15 cellular contexts compared by ENCODE assay signal in genomic region chr14:92539419-92539818, GRCh38. TPM values are rescaled to one million over a fixed set of nuclear protein-coding genes. Genes with fewer than 3 reads are reported as not detected.
DNase-seq lines count a peak whose midpoint lies in the region; ATAC-seq and TF ChIP-seq lines count a peak whose summit lies in the region.
"Had no signal": no experiment of that assay in that cellular context is flagged by ENCODE, and none has a peak within 500 bp of the region (broad histone marks: within the 10 kb centered on the region; RNA-seq: fewer than 3 reads in every experiment).

No MANE protein-coding gene starts in this region.

- peak overlapping the region; percentile 16 for H3K4me3 Mint-ChIP-seq in central memory CD8-positive, alpha-beta T cell
- H3K4me3 Mint-ChIP-seq in naive thymus-derived CD4-positive, alpha-beta T cell, result peak overlapping the region in 6 of 10 donors; percentile 2 to 71 (median 34)
- H3K4me3 Mint-ChIP-seq: activated CD4-positive, alpha-beta T cell treated with anti-CD3 and anti-CD28 coated beads, Interleukin-2, amount 10 ng/mL, durations not matched to agents 24 days and 14 days; activated naive CD4-positive, alpha-beta T cell treated with anti-CD3 and anti-CD28 coated beads, Interleukin-2, amount 50 U/mL, for 24 hours; endodermal cell had no signal

- H3K9ac ChIP-seq in Loucy (ENCODE audit: low read depth, low read length, poor library complexity, severe bottlenecking), result peak overlapping the region; percentile 66

- no peaks in the 10 kb centered on the region for H3K9me3 Mint-ChIP-seq in central memory CD8-positive, alpha-beta T cell
- H3K9me3 Mint-ChIP-seq in naive thymus-derived CD4-positive, alpha-beta T cell, result peaks cover 0 to 4% (median 0%) of the 10 kb centered on the region in 11 donors
- H3K9me3 Mint-ChIP-seq: activated CD4-positive, alpha-beta T cell treated with anti-CD3 and anti-CD28 coated beads, Interleukin-2, amount 10 ng/mL, durations not matched to agents 24 days and 14 days; activated naive CD4-positive, alpha-beta T cell treated with anti-CD3 and anti-CD28 coated beads, Interleukin-2, amount 50 U/mL, for 24 hours; endodermal cell had no signal

- H3K27ac Mint-ChIP-seq in central memory CD8-positive, alpha-beta T cell (ENCODE audit: low read depth), result peak overlapping the region; percentile 71
- H3K27ac Mint-ChIP-seq in naive thymus-derived CD4-positive, alpha-beta T cell, result peak overlapping the region in 5 of 9 donors; percentile 10 to 64 (median 49)
- H3K27ac Mint-ChIP-seq: activated CD4-positive, alpha-beta T cell treated with anti-CD3 and anti-CD28 coated beads, Interleukin-2, amount 10 ng/mL, durations not matched to agents 24 days and 14 days; activated naive CD4-positive, alpha-beta T cell treated with anti-CD3 and anti-CD28 coated beads, Interleukin-2, amount 50 U/mL, for 24 hours; endodermal cell had no signal

- H3K9me2 ChIP-seq in Loucy (replicated peaks; ENCODE audit: low read depth, low read length), result no peaks in the 10 kb centered on the region

- H3K9me3 ChIP-seq in Loucy (ENCODE audit: insufficient read depth, low read depth, low read length) (no peaks in the 10 kb centered on the region), thymus (ENCODE audit: control insufficient read depth) (no peaks in the 10 kb centered on the region)
- H3K9me3 ChIP-seq in naive thymus-derived CD4-positive, alpha-beta T cell (ENCODE audit: control insufficient read depth in 2 of 3, low read length in 3 of 3), result no peaks in the 10 kb centered on the region

- H3K27me3 Mint-ChIP-seq in central memory CD8-positive, alpha-beta T cell, result no peaks in the 10 kb centered on the region
- H3K27me3 Mint-ChIP-seq in naive thymus-derived CD4-positive, alpha-beta T cell, result peaks cover 0 to 9% (median 0%) of the 10 kb centered on the region in 5 donors
- H3K27me3 Mint-ChIP-seq: activated naive CD4-positive, alpha-beta T cell treated with anti-CD3 and anti-CD28 coated beads, Interleukin-2, amount 50 U/mL, for 24 hours had no signal

- peaks cover 83% of the 10 kb centered on the region for H3K4me1 ChIP-seq in Loucy (ENCODE audit: insufficient read depth, low read length, poor library complexity, severe bottlenecking)
- peaks cover 38 to 46% of the 10 kb centered on the region in 2 donors for H3K4me1 ChIP-seq in naive thymus-derived CD4-positive, alpha-beta T cell (ENCODE audit: control insufficient read depth in 2 of 2, insufficient read depth in 2 of 2, low read length in 2 of 2)
- peaks cover 56% of the 10 kb centered on the region for H3K4me1 ChIP-seq in thymus (ENCODE audit: control insufficient read depth, insufficient read depth, low read length)

- POLR2A ChIA-PET in naive thymus-derived CD4-positive, alpha-beta T cell (lab: Charles Lee), result interaction anchor here (0.6 to 2.2 kb wide), 4 partner anchors 9 to 111 kb away, joined by 3 to 11 read pairs (median 4); no protein-coding TSS in a partner anchor

- no peak overlapping the region for H3K27ac ChIP-seq in naive thymus-derived CD4-positive, alpha-beta T cell (ENCODE audit: low read depth, low read length)
- H3K27ac ChIP-seq in thymus (ENCODE audit: low read depth), result peak overlapping the region; percentile 97
- H3K27ac ChIP-seq: SK-N-MC had no signal

- H4K20me1 ChIP-seq in Loucy (ENCODE audit: insufficient read depth, low read length, poor library complexity, severe bottlenecking), result no peaks in the 10 kb centered on the region

- H3K27me3 ChIP-seq in Loucy (ENCODE audit: insufficient read depth, low read length, poor library complexity, severe bottlenecking), result no peaks in the 10 kb centered on the region
- no peaks in the 10 kb centered on the region for H3K27me3 ChIP-seq in naive thymus-derived CD4-positive, alpha-beta T cell (ENCODE audit: control insufficient read depth in 2 of 2, insufficient read depth in 2 of 2, low read length in 2 of 2)
- H3K27me3 ChIP-seq in thymus (ENCODE audit: control insufficient read depth, insufficient read depth), result no peaks in the 10 kb centered on the region

- no peak for TF ChIP-seq CTCF in Loucy (conservative IDR thresholded peaks at IDR 0.05; ENCODE audit: low read length)

- intact Hi-C loops in naive thymus-derived CD4-positive, alpha-beta T cell (cut with micrococcal nuclease), result no loop called here

- H3K36me3 ChIP-seq in Loucy (ENCODE audit: insufficient read depth, low read length), result no peaks in the 10 kb centered on the region
- H3K36me3 ChIP-seq in naive thymus-derived CD4-positive, alpha-beta T cell (ENCODE audit: control insufficient read depth in 2 of 3, insufficient read depth in 3 of 3, low read length in 3 of 3), result no peaks in the 10 kb centered on the region
- no peaks in the 10 kb centered on the region for H3K36me3 ChIP-seq in thymus (ENCODE audit: control insufficient read depth, insufficient read depth)

- peaks cover 93% of the 10 kb centered on the region for H3K79me2 ChIP-seq in Loucy (ENCODE audit: insufficient read depth, low read length)

- DNase-seq in central memory CD8-positive, alpha-beta T cell (ENCODE audit: low spot score in 2 of 2), result no peak
- DNase-seq in naive thymus-derived CD4-positive, alpha-beta T cell, result no peak
- no peak for DNase-seq in cortex of kidney (lab: John Stamatoyannopoulos, UW)
- DNase-seq in NCI-H446 (lab: John Stamatoyannopoulos, UW), result no peak
- no peak for DNase-seq in NCI-H345 treated with DMSO at 0.1 percent for 48 hours (lab: John Stamatoyannopoulos, UW; ENCODE audit: unreplicated experiment)
- DNase-seq: activated CD4-positive, alpha-beta T cell treated with anti-CD3 and anti-CD28 coated beads, Interleukin-2, amount 10 ng/mL, durations not matched to agents 24 days and 14 days; DMS79; endodermal cell; NCI-H82 had no signal

- CTCF ChIA-PET in naive thymus-derived CD4-positive, alpha-beta T cell (lab: Charles Lee), result no interaction called here

- H3K4me1 Mint-ChIP-seq in central memory CD8-positive, alpha-beta T cell, result peaks cover 66% of the 10 kb centered on the region
- peaks cover 42 to 84% (median 61%) of the 10 kb centered on the region in 7 donors for H3K4me1 Mint-ChIP-seq in naive thymus-derived CD4-positive, alpha-beta T cell
- H3K4me1 Mint-ChIP-seq: endodermal cell had no signal

- H3K4me3 ChIP-seq in Loucy (ENCODE audit: low read length, poor library complexity, severe bottlenecking) (peak overlapping the region; percentile 61), thymus (ENCODE audit: low read length) (no peak overlapping the region)
- no peak overlapping the region for H3K4me3 ChIP-seq in naive thymus-derived CD4-positive, alpha-beta T cell (ENCODE audit: low read length)
- H3K4me3 ChIP-seq: SK-N-MC had no signal

- H3K36me3 Mint-ChIP-seq in central memory CD8-positive, alpha-beta T cell (ENCODE audit: insufficient read depth), result peaks cover 1% of the 10 kb centered on the region
- peaks cover 0 to 6% (median 0%) of the 10 kb centered on the region in 5 donors for H3K36me3 Mint-ChIP-seq in naive thymus-derived CD4-positive, alpha-beta T cell
- H3K36me3 Mint-ChIP-seq: activated naive CD4-positive, alpha-beta T cell treated with anti-CD3 and anti-CD28 coated beads, Interleukin-2, amount 50 U/mL, for 24 hours had no signal

- peak overlapping the region; percentile 52 for H3K4me2 ChIP-seq in Loucy (ENCODE audit: low read depth, low read length, poor library complexity, severe bottlenecking)

- WGBS in thymus, result 94% methylated on average over 3 of the region's 3 CpGs

- no peak overlapping the region for H2AFZ ChIP-seq in Loucy (ENCODE audit: low read length)

- ATAC-seq in central memory CD8-positive, alpha-beta T cell (replicated peaks; ENCODE audit: extremely low read depth, poor library complexity, severe bottlenecking), result no peak
- ATAC-seq in naive thymus-derived CD4-positive, alpha-beta T cell, result no peak

- peaks cover 5% of the 10 kb centered on the region; the same call in 1 of the 2 replicates for H3F3A ChIP-seq in Loucy (ENCODE audit: low read depth)

RNA-seq across cellular contexts. Expression of gene RIN3, which starts 25.8 kb away (rescaled TPM):
- total RNA-seq in naive thymus-derived CD4-positive, alpha-beta T cell, result 100 to 1,000 TPM in 4 of 5 experiments, 10 to 100 TPM in 1; 45.4 to 182 (median 132) TPM
- 10 to 100 TPM; 27.2 to 51.2 TPM for polyA plus RNA-seq in naive thymus-derived CD4-positive, alpha-beta T cell
- 20.6 TPM for polyA plus RNA-seq in thymus
- total RNA-seq: HT-29 had no signal
- polyA plus RNA-seq: neural cell had no signal
